Comparison of ENCODE assay signal across 11 cellular contexts in genomic region chr10:127195041-127195506, GRCh38. TPM values are rescaled to one million over a fixed set of nuclear protein-coding genes. Genes with fewer than 3 reads are reported as not detected.
DNase-seq lines count a peak whose midpoint lies in the region; ATAC-seq and TF ChIP-seq lines count a peak whose summit lies in the region.
"Had no signal": no experiment of that assay in that cellular context is flagged by ENCODE, and none has a peak within 500 bp of the region (broad histone marks: within the 10 kb centered on the region; RNA-seq: fewer than 3 reads in every experiment).

No MANE protein-coding gene starts in this region.

- H3K9me3 Mint-ChIP-seq in progenitor cell of endocrine pancreas (ENCODE audit: low read depth): no peaks in the 10 kb centered on the region
- H3K9me3 Mint-ChIP-seq in activated T-helper 2 cell treated with anti-CD3 and anti-CD28 coated beads, Interferon-gamma antibody, Interleukin-2, Interleukin-4, amounts not matched to agents 10 μg/mL and 5 μg/mL and 100 μg/mL, durations not matched to agents 14 hours and 24 hours and 36 hours: no peaks in the 10 kb centered on the region
- H3K9me3 Mint-ChIP-seq: activated T-helper 17 cell treated with anti-CD3 and anti-CD28 coated beads, Interleukin-2, amount 50 U/mL, for 72 hours had no signal

- peaks cover 67% of the 10 kb centered on the region for H3K27me3 Mint-ChIP-seq in progenitor cell of endocrine pancreas
- H3K27me3 Mint-ChIP-seq in activated T-helper 2 cell treated with anti-CD3 and anti-CD28 coated beads, Interferon-gamma antibody, Interleukin-2, Interleukin-4, amounts not matched to agents 10 μg/mL and 5 μg/mL and 100 μg/mL, durations not matched to agents 14 hours and 24 hours and 36 hours (ENCODE audit: low read depth): peaks cover 38% of the 10 kb centered on the region

- no peaks in the 10 kb centered on the region for H3K4me1 ChIP-seq in right cardiac atrium (ENCODE audit: control insufficient read depth, insufficient read depth, low read length)

- H3K36me3 Mint-ChIP-seq in progenitor cell of endocrine pancreas (ENCODE audit: insufficient read depth): peaks cover 2% of the 10 kb centered on the region
- H3K36me3 Mint-ChIP-seq in activated T-helper 2 cell treated with anti-CD3 and anti-CD28 coated beads, Interferon-gamma antibody, Interleukin-2, Interleukin-4, amounts not matched to agents 10 μg/mL and 5 μg/mL and 100 μg/mL, durations not matched to agents 14 hours and 24 hours and 36 hours (ENCODE audit: low read depth): no peaks in the 10 kb centered on the region

- DNase-seq in DMS114 treated with DMSO at 0.1 percent for 48 hours (lab: John Stamatoyannopoulos, UW; ENCODE audit: unreplicated experiment) (peak; percentile 6), right cardiac atrium (no peak), progenitor cell of endocrine pancreas (ENCODE audit: low spot score, unreplicated experiment) (no peak), HuH-7 (ENCODE audit: low spot score) (no peak)
- no peak for DNase-seq in stimulated activated naive CD8-positive, alpha-beta T cell treated with anti-CD3 and anti-CD28 coated beads, Interleukin-15, Interleukin-2, amounts not matched to agents 100 U/mL and 50 U/mL, for 24 hours
- no peak for DNase-seq in NK-92 treated with Interleukin-12 subunit alpha and Interleukin-12 subunit beta, amount 100 ng/mL, for 24 hours (lab: John Stamatoyannopoulos, UW)
- no peak for DNase-seq in activated T-helper 2 cell treated with anti-CD3 and anti-CD28 coated beads, Interferon-gamma antibody, Interleukin-2, Interleukin-4, amounts not matched to agents 10 μg/mL and 5 μg/mL and 100 μg/mL, durations not matched to agents 14 hours and 24 hours and 36 hours (ENCODE audit: low spot score)
- DNase-seq: DND-41 had no signal

- intact Hi-C loops in right cardiac atrium (cut with DNase I): no loop called here
- intact Hi-C loops in activated T-helper 2 cell treated with anti-CD3 and anti-CD28 coated beads, Interferon-gamma antibody, Interleukin-2, Interleukin-4, amounts not matched to agents 10 μg/mL and 5 μg/mL and 100 μg/mL, durations not matched to agents 14 hours and 24 hours and 36 hours (cut with micrococcal nuclease): no loop called here

- H3K4me3 Mint-ChIP-seq in progenitor cell of endocrine pancreas (ENCODE audit: low read depth): peak overlapping the region; percentile 41
- H3K4me3 Mint-ChIP-seq in activated T-helper 2 cell treated with anti-CD3 and anti-CD28 coated beads, Interferon-gamma antibody, Interleukin-2, Interleukin-4, amounts not matched to agents 10 μg/mL and 5 μg/mL and 100 μg/mL, durations not matched to agents 14 hours and 24 hours and 36 hours (ENCODE audit: low read depth): no peak overlapping the region
- H3K4me3 Mint-ChIP-seq: activated T-helper 17 cell treated with anti-CD3 and anti-CD28 coated beads, Interleukin-2, amount 50 U/mL, for 72 hours had no signal

- no peaks in the 10 kb centered on the region for H3K9me3 ChIP-seq in right cardiac atrium (ENCODE audit: control insufficient read depth, low read length)

- H3K27ac Mint-ChIP-seq in progenitor cell of endocrine pancreas: no peak overlapping the region
- H3K27ac Mint-ChIP-seq in activated T-helper 2 cell treated with anti-CD3 and anti-CD28 coated beads, Interferon-gamma antibody, Interleukin-2, Interleukin-4, amounts not matched to agents 10 μg/mL and 5 μg/mL and 100 μg/mL, durations not matched to agents 14 hours and 24 hours and 36 hours: no peak overlapping the region
- H3K27ac Mint-ChIP-seq: activated T-helper 17 cell treated with anti-CD3 and anti-CD28 coated beads, Interleukin-2, amount 50 U/mL, for 72 hours had no signal

- no peak for TF ChIP-seq CTCF in WI38 (IDR thresholded peaks at IDR 0.05; ENCODE audit: low read depth, low read length)
- no peak for TF ChIP-seq CTCF in progenitor cell of endocrine pancreas (IDR thresholded peaks at IDR 0.05; ENCODE audit: unreplicated experiment)

- peaks cover 3% of the 10 kb centered on the region for H3K4me1 Mint-ChIP-seq in progenitor cell of endocrine pancreas (ENCODE audit: low read depth)
- no peaks in the 10 kb centered on the region for H3K4me1 Mint-ChIP-seq in activated T-helper 2 cell treated with anti-CD3 and anti-CD28 coated beads, Interferon-gamma antibody, Interleukin-2, Interleukin-4, amounts not matched to agents 10 μg/mL and 5 μg/mL and 100 μg/mL, durations not matched to agents 14 hours and 24 hours and 36 hours (ENCODE audit: low read depth)
- H3K4me1 Mint-ChIP-seq: activated T-helper 17 cell treated with anti-CD3 and anti-CD28 coated beads, Interleukin-2, amount 50 U/mL, for 72 hours had no signal

- peak in 1 of 2 donors; percentile 22 for ATAC-seq in right cardiac atrium
- ATAC-seq in stimulated activated naive CD8-positive, alpha-beta T cell treated with anti-CD3 and anti-CD28 coated beads, Interleukin-15, Interleukin-2, amounts not matched to agents 100 U/mL and 50 U/mL, for 24 hours: no peak
- ATAC-seq: activated T-helper 17 cell treated with anti-CD3 and anti-CD28 coated beads, Interleukin-2, amount 50 U/mL, for 72 hours had no signal

- 5% methylated on average over 28 of the region's 28 CpGs for WGBS in right cardiac atrium

- H3K27me3 ChIP-seq in right cardiac atrium (ENCODE audit: control insufficient read depth, insufficient read depth): no peaks in the 10 kb centered on the region

- H3K4me3 ChIP-seq in WI38 (ENCODE audit: low read depth, low read length) (peak overlapping the region; percentile 47), right cardiac atrium (ENCODE audit: low read length) (peak overlapping the region; percentile 53)

- no peak overlapping the region for H3K27ac ChIP-seq in right cardiac atrium (ENCODE audit: low read length)

RNA-seq across cellular contexts. Expression of gene INSYN2A, which starts 1.3 kb away (rescaled TPM):
- total RNA-seq in right cardiac atrium (not detected), progenitor cell of endocrine pancreas (not detected in 2 replicates)
- polyA plus RNA-seq in right cardiac atrium: 0.02 TPM
- not detected in 2 replicates for total RNA-seq in activated T-helper 2 cell treated with anti-CD3 and anti-CD28 coated beads, Interferon-gamma antibody, Interleukin-2, Interleukin-4, amounts not matched to agents 10 μg/mL and 5 μg/mL and 100 μg/mL, durations not matched to agents 14 hours and 24 hours and 36 hours
- total RNA-seq: activated T-helper 17 cell treated with anti-CD3 and anti-CD28 coated beads, Interleukin-2, amount 50 U/mL, for 72 hours; T-helper 1 cell treated with Interleukin-12 subunit alpha and Interleukin-12 subunit beta and Interleukin-4 antibody, amounts not matched to agents 30 ng/mL and 1 ng/mL, for 36 hours had no signal
